In the genomic region with DNA sequence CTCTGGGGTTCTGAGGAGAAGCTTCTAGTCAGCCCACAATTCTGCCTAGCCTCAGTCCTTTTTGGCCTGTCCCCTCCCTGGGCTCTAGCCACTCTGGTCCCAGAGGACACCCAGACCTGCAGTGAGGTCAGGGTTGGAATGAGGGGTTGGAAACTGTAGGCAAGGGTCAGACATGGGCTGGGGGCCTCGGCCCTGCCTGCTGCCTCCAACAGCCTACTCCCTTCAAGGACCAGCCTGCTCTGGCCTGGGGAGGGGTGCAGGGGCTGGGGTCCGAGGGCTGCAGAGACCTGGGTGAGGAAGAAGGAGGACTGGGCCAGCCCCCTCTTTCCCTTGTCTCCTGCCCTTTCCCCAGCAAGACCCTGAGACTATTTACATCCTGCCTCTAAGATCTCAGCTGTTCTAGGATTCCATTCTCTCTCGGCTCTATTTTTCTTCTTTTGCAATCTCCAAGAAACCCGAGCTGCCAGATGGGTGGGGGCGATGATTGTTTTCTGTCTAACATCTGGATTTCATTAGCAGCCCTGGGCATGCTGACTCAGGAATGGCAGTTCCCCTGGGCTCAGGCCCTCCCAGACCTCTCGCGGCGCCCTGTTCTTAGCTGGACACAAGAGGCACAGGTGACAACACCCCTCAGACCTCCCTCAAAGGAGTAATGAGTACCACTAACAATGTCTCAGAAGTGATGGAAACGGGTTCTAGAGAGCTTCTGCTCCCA, we compare ENCODE assay signal across 10 cellular contexts. TPM values are rescaled to one million over a fixed set of nuclear protein-coding genes. Genes with fewer than 3 reads are reported as not detected.
A peak's percentile ranks its signal among the peaks of the same experiment; 100 is the strongest.
DNase-seq lines count a peak whose midpoint lies in the region; ATAC-seq and TF ChIP-seq lines count a peak whose summit lies in the region.
"Had no signal": no experiment of that assay in that cellular context is flagged by ENCODE, and none has a peak within 500 bp of the region (broad histone marks: within the 10 kb centered on the region; RNA-seq: fewer than 3 reads in every experiment).

No MANE protein-coding gene starts in this region.

- H3K36me3 ChIP-seq in MG63 = peaks cover 39% of the 10 kb centered on the region
- no peaks in the 10 kb centered on the region for H3K36me3 ChIP-seq in duodenal mucosa (ENCODE audit: control insufficient read depth in 1 of 2, insufficient read depth in 2 of 2, low read length in 2 of 2)
- H3K36me3 ChIP-seq in muscle layer of colon (ENCODE audit: insufficient read depth, low read length) = peaks cover 34% of the 10 kb centered on the region
- H3K36me3 ChIP-seq in upper lobe of left lung = peaks cover 0 to 13% (median 3%) of the 10 kb centered on the region in 4 donors

- peaks cover 17 to 18% of the 10 kb centered on the region in 2 donors for H3K4me1 ChIP-seq in duodenal mucosa (ENCODE audit: control insufficient read depth in 1 of 2, insufficient read depth in 2 of 2, low read length in 2 of 2)
- H3K4me1 ChIP-seq in muscle layer of colon (ENCODE audit: insufficient read depth, low read length) = peaks cover 84% of the 10 kb centered on the region
- peaks cover 39 to 56% (median 49%) of the 10 kb centered on the region in 4 donors for H3K4me1 ChIP-seq in upper lobe of left lung

- H3K27me3 ChIP-seq in MG63 (no peaks in the 10 kb centered on the region), duodenal mucosa (ENCODE audit: control insufficient read depth in 1 of 2, insufficient read depth in 2 of 2, low read length in 2 of 2) (no peaks in the 10 kb centered on the region), muscle layer of colon (ENCODE audit: control insufficient read depth in 1 of 2, insufficient read depth in 2 of 2, low read length in 2 of 2) (no peaks in the 10 kb centered on the region), upper lobe of left lung (no peaks in the 10 kb centered on the region)

- DNase-seq in MG63 = peak; percentile 85
- no peak for DNase-seq in upper lobe of left lung
- DNase-seq in kidney glomerular epithelial cell (lab: John Stamatoyannopoulos, UW) = no peak
- no peak for DNase-seq in SKM-1 (lab: John Stamatoyannopoulos, UW; ENCODE audit: unreplicated experiment)
- DNase-seq in NCI-H146 treated with DMSO at 0.1 percent for 48 hours (lab: John Stamatoyannopoulos, UW; ENCODE audit: unreplicated experiment) = no peak
- DNase-seq: NCI-H345; stimulated activated CD4-positive, alpha-beta T cell treated with anti-CD3 and anti-CD28 coated beads, Interleukin-15, amount 100 ng/mL, for 24 hours had no signal

- TF ChIP-seq EP300 in upper lobe of left lung (IDR thresholded peaks at IDR 0.05) = no peak

- H3K9me3 ChIP-seq in MG63 (no peaks in the 10 kb centered on the region), duodenal mucosa (ENCODE audit: control insufficient read depth in 1 of 2, low read length in 2 of 2) (no peaks in the 10 kb centered on the region), muscle layer of colon (ENCODE audit: low read length) (no peaks in the 10 kb centered on the region), upper lobe of left lung (no peaks in the 10 kb centered on the region)

- no peak for TF ChIP-seq CTCF in upper lobe of left lung (IDR thresholded peaks at IDR 0.05)

- H3K4me3 ChIP-seq in MG63 (no peak overlapping the region), duodenal mucosa (ENCODE audit: low read depth in 1 of 2, low read length in 2 of 2) (peak overlapping the region in 1 of 2 donors; percentile 15), muscle layer of colon (ENCODE audit: low read depth in 1 of 2, low read length in 2 of 2) (no peak overlapping the region), upper lobe of left lung (no peak overlapping the region)

- TF ChIP-seq POLR2A in upper lobe of left lung (IDR thresholded peaks at IDR 0.05) = no peak

- H3K9ac ChIP-seq in duodenal mucosa (ENCODE audit: low read depth in 1 of 2, low read length in 2 of 2) (no peak overlapping the region), muscle layer of colon (ENCODE audit: low read length) (no peak overlapping the region)

- H3K27ac ChIP-seq in duodenal mucosa (ENCODE audit: low read depth, low read length) = peak overlapping the region; percentile 10
- peak overlapping the region; percentile 27 for H3K27ac ChIP-seq in muscle layer of colon (ENCODE audit: low read depth, low read length)
- H3K27ac ChIP-seq in upper lobe of left lung = peak overlapping the region; percentile 48 to 78 (median 64)

- 66 to 71% methylated on average over 7 to 9 of the region's 9 CpGs for WGBS in upper lobe of left lung, 2 donors

- ATAC-seq in upper lobe of left lung (ENCODE audit: low FRiP score in 2 of 2) (peak in 1 of 2 donors; percentile 83), GM19452 (IDR thresholded peaks at IDR 0.05; ENCODE audit: unreplicated experiment) (no peak)

RNA-seq across cellular contexts. Expression of gene ZCCHC24, which starts 23.1 kb away (rescaled TPM):
- total RNA-seq in MG63 (2014; rRNA removed; shearing (Covaris generic); ENCODE audit: low replicate concordance) = 17.8 and 20.5 TPM in 2 replicates
- 10 to 100 TPM; 12.6 to 45.7 (median 21.0) TPM for total RNA-seq in upper lobe of left lung

Comparison
In these comparisons a context has a peak if more than half of its experiments do, and no peak if none do; other contexts are left out.
1. H3K27ac ChIP-seq: peak in every context shown above with its lines; median percentile 64 in upper lobe of left lung; 27 in muscle layer of colon; 10 in duodenal mucosa.